ENCODE assay signal across 30 cellular contexts in the genomic region with DNA sequence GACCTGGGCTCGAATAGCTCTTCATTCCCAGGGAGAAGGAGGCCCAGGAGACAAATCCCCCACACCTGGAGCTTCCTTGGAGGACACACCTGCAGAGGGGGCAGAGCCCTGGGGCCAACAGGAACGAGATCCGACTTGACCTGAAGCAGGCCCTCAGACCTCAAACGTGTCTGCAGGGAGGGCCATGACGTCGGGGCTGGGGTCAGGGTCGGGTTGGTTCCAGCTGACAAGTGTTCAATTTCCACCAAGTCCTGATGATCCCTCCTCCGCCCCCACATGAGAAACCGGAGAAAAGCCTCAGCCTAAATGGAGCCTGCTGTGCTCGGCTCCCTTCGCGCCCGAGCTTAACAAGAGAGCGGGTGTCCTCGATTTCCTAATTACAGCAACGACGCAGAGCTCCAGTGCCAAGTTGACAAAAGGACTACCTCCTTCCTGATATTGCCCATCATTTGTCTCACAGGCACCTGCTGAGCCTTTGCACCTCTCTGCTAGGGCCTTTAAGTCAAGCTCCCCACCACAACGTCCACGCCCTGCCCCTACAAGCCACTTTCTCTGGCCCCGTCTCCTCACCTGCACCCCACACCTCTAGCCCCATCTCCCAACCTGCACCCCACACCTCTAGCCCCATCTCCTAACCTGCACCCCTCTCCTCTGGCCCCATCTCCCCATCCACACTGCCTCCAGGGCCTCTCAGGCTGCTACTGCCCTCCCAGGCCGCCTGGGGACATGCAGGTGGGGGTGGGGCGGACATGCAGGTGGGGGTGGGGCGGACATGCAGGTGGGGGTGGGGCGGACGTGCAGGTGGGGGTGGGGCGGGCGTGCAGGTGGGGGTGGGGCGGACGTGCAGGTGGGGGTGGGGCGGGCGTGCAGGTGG.
"Had no signal": no experiment of that assay in that cellular context is flagged by ENCODE, and none has a peak within 500 bp of the region (broad histone marks: within the 10 kb centered on the region; RNA-seq: fewer than 3 reads in every experiment).

No MANE protein-coding gene starts in this region.

- DNase-seq: activated CD4-positive, alpha-beta T cell treated with anti-CD3 and anti-CD28 coated beads for 4 hours; activated CD4-positive, alpha-beta T cell treated with anti-CD3 and anti-CD28 coated beads, Interleukin-2, amount 50 U/mL, for 4 hours; activated CD8-positive, alpha-beta memory T cell treated with anti-CD3 and anti-CD28 coated beads for 24 hours; activated effector memory CD4-positive, alpha-beta T cell treated with anti-CD3 and anti-CD28 coated beads, Interleukin-2, amount 50 U/mL, for 16 hours; activated naive CD4-positive, alpha-beta T cell treated with anti-CD3 and anti-CD28 coated beads for 36 hours; activated naive CD8-positive, alpha-beta T cell treated with anti-CD3 and anti-CD28 coated beads for 36 hours; activated T-cell treated with anti-CD3 and anti-CD28 coated beads, Interleukin-2, amount 50 U/mL, for 1 hour; adrenal gland; aorta; body of pancreas; dermis blood vessel endothelial cell; effector CD4-positive, alpha-beta T cell; foreskin keratinocyte; heart right ventricle; left ventricle myocardium inferior; mammary epithelial cell; posterior cingulate gyrus; stimulated activated CD4-positive, alpha-beta T cell treated with anti-CD3 and anti-CD28 coated beads, Interleukin-12 subunit alpha, Interleukin-12 subunit beta, amount 100 ng/mL, for 4 hours; stimulated activated CD4-positive, alpha-beta T cell treated with anti-CD3 and anti-CD28 coated beads, Interleukin-4, amount 100 ng/mL, for 1 hour; stomach; T-helper 9 cell; thyroid gland had no signal

- H3K4me1 Mint-ChIP-seq: activated naive CD8-positive, alpha-beta T cell treated with anti-CD3 and anti-CD28 coated beads for 36 hours; nephron; stimulated activated effector memory CD8-positive, alpha-beta T cell treated with anti-CD3 and anti-CD28 coated beads, Interleukin-12 subunit alpha, Interleukin-12 subunit beta, amount 100 ng/mL, for 72 hours had no signal

- H3K27me3 Mint-ChIP-seq: activated naive CD8-positive, alpha-beta T cell treated with anti-CD3 and anti-CD28 coated beads for 36 hours had no signal

- H3K27ac Mint-ChIP-seq: activated naive CD4-positive, alpha-beta T cell treated with anti-CD3 and anti-CD28 coated beads for 36 hours; activated naive CD8-positive, alpha-beta T cell treated with anti-CD3 and anti-CD28 coated beads for 36 hours; activated T-helper 1 cell treated with anti-CD3 and anti-CD28 coated beads, Interleukin-12 subunit alpha, Interleukin-12 subunit beta, Interleukin-2, Interleukin-4 antibody, amounts not matched to agents 30 ng/mL and 10 ng/mL and 1 ng/mL, durations not matched to agents 14 hours and 24 hours and 36 hours; nephron; stimulated activated effector memory CD8-positive, alpha-beta T cell treated with anti-CD3 and anti-CD28 coated beads, Interleukin-12 subunit alpha, Interleukin-12 subunit beta, amount 100 ng/mL, for 72 hours; T-helper 1 cell treated with Interleukin-12 subunit alpha and Interleukin-12 subunit beta and Interleukin-4 antibody, amounts not matched to agents 30 μg/mL and 1 μg/mL, for 36 hours had no signal

- H3K4me3 Mint-ChIP-seq: activated naive CD4-positive, alpha-beta T cell treated with anti-CD3 and anti-CD28 coated beads for 36 hours; activated naive CD8-positive, alpha-beta T cell treated with anti-CD3 and anti-CD28 coated beads for 36 hours; activated T-helper 1 cell treated with anti-CD3 and anti-CD28 coated beads, Interleukin-12 subunit alpha, Interleukin-12 subunit beta, Interleukin-2, Interleukin-4 antibody, amounts not matched to agents 30 ng/mL and 10 ng/mL and 1 ng/mL, durations not matched to agents 14 hours and 24 hours and 36 hours; nephron; stimulated activated effector memory CD8-positive, alpha-beta T cell treated with anti-CD3 and anti-CD28 coated beads, Interleukin-12 subunit alpha, Interleukin-12 subunit beta, amount 100 ng/mL, for 72 hours; T-helper 1 cell treated with Interleukin-12 subunit alpha and Interleukin-12 subunit beta and Interleukin-4 antibody, amounts not matched to agents 30 μg/mL and 1 μg/mL, for 36 hours had no signal

- H3K36me3 Mint-ChIP-seq: activated naive CD8-positive, alpha-beta T cell treated with anti-CD3 and anti-CD28 coated beads for 36 hours; stimulated activated effector memory CD8-positive, alpha-beta T cell treated with anti-CD3 and anti-CD28 coated beads, Interleukin-12 subunit alpha, Interleukin-12 subunit beta, amount 100 ng/mL, for 72 hours had no signal

- H3K4me1 ChIP-seq: adrenal gland, body of pancreas, esophagus muscularis mucosa, foreskin keratinocyte, heart right ventricle, left ventricle myocardium inferior, stomach, thyroid gland, upper lobe of left lung had no signal

- H3K36me3 ChIP-seq: adrenal gland, esophagus muscularis mucosa, heart right ventricle, left ventricle myocardium inferior, stomach, thyroid gland, upper lobe of left lung had no signal

- H3K4me3 ChIP-seq: adrenal gland, body of pancreas, esophagus muscularis mucosa, heart right ventricle, left ventricle myocardium inferior, skin epidermis, stomach, thyroid gland, upper lobe of left lung had no signal

- H3K27me3 ChIP-seq: adrenal gland, body of pancreas, foreskin keratinocyte, stomach, thyroid gland, upper lobe of left lung had no signal

- H3K9me3 ChIP-seq: adrenal gland, body of pancreas, esophagus muscularis mucosa, left ventricle myocardium inferior, thyroid gland, upper lobe of left lung had no signal

- H3K27ac ChIP-seq: adrenal gland, body of pancreas, esophagus muscularis mucosa, foreskin keratinocyte, heart right ventricle, left ventricle myocardium inferior, skin epidermis, stomach, thyroid gland, upper lobe of left lung, VCaP had no signal

- H3K9me3 Mint-ChIP-seq: activated naive CD4-positive, alpha-beta T cell treated with anti-CD3 and anti-CD28 coated beads for 36 hours; activated T-helper 1 cell treated with anti-CD3 and anti-CD28 coated beads, Interleukin-12 subunit alpha, Interleukin-12 subunit beta, Interleukin-2, Interleukin-4 antibody, amounts not matched to agents 30 ng/mL and 10 ng/mL and 1 ng/mL, durations not matched to agents 14 hours and 24 hours and 36 hours; T-helper 1 cell treated with Interleukin-12 subunit alpha and Interleukin-12 subunit beta and Interleukin-4 antibody, amounts not matched to agents 30 μg/mL and 1 μg/mL, for 36 hours had no signal
